In genomic region chr22:23142546-23143105, GRCh38 we compare ENCODE assay signal across 9 cellular contexts. TPM values are rescaled to one million over a fixed set of nuclear protein-coding genes. Genes with fewer than 3 reads are reported as not detected.
A peak's percentile ranks its signal among the peaks of the same experiment; 100 is the strongest.
DNase-seq lines count a peak whose midpoint lies in the region; ATAC-seq, FAIRE-seq and TF ChIP-seq lines count a peak whose summit lies in the region.
"Had no signal": no experiment of that assay in that cellular context is flagged by ENCODE, and none has a peak within 500 bp of the region (broad histone marks: within the 10 kb centered on the region; RNA-seq: fewer than 3 reads in every experiment).

No MANE protein-coding gene starts in this region.

- peak overlapping the region; percentile 85 for H3K4me3 Mint-ChIP-seq in HFFc6

- H3K27ac Mint-ChIP-seq in HFFc6 = peak overlapping the region; percentile 94

- DNase-seq in HFFc6 (no peak), brain microvascular endothelial cell (no peak), GM19239 (ENCODE audit: insufficient read length, low spot score) (no peak), NCI-H1048 (lab: John Stamatoyannopoulos, UW) (no peak)
- DNase-seq in stimulated activated CD4-positive, alpha-beta T cell treated with anti-CD3 and anti-CD28 coated beads, Interleukin-4, amount 100 ng/mL, for 4 hours = no peak

- H3K4me1 ChIP-seq in mucosa of rectum (ENCODE audit: control insufficient read depth in 2 of 2, insufficient read depth in 2 of 2, low read length in 2 of 2) = peaks cover 22 to 31% of the 10 kb centered on the region in 2 donors

- peaks cover 44% of the 10 kb centered on the region for H3K4me1 Mint-ChIP-seq in HFFc6 (ENCODE audit: low read depth)

- no peaks in the 10 kb centered on the region for H3K36me3 Mint-ChIP-seq in HFFc6 (ENCODE audit: low read depth)

- peaks cover 3% of the 10 kb centered on the region for H3K27me3 ChIP-seq in brain microvascular endothelial cell (replicated peaks)
- no peaks in the 10 kb centered on the region for H3K27me3 ChIP-seq in mucosa of rectum (ENCODE audit: control insufficient read depth in 2 of 2, insufficient read depth in 2 of 2, low read length in 2 of 2)

- H3K27ac ChIP-seq in 22Rv1 (peak overlapping the region; percentile 76), brain microvascular endothelial cell (peak overlapping the region; percentile 48), mucosa of rectum (ENCODE audit: low read depth in 2 of 2, low read length in 2 of 2) (peak overlapping the region; percentile 88 to 93)

- no peak for TF ChIP-seq CTCF in 22Rv1 (IDR thresholded peaks at IDR 0.05)
- no peak for TF ChIP-seq CTCF in HFFc6 (IDR thresholded peaks at IDR 0.05)
- TF ChIP-seq CTCF in brain microvascular endothelial cell (IDR thresholded peaks at IDR 0.05; ENCODE audit: low read depth, low read length, missing control alignments) = no peak

- H3K4me3 ChIP-seq in brain microvascular endothelial cell (ENCODE audit: low read depth, low read length) (no peak overlapping the region), mucosa of rectum (ENCODE audit: low read length in 2 of 2) (peak overlapping the region; percentile 60 to 65)

- FAIRE-seq in GM19239 (lab: Jason Lieb, UNC) = no peak

- in situ Hi-C loops in brain microvascular endothelial cell (cut with HindIII; ENCODE audit: low pct_ligation_motif_present, low sequenced_read_pairs) = no loop called here

- H3K9ac ChIP-seq in mucosa of rectum (ENCODE audit: low read depth in 1 of 2, low read length in 2 of 2) = peak overlapping the region in 1 of 2 donors; percentile 67

- H3K36me3 ChIP-seq in brain microvascular endothelial cell (replicated peaks) = peaks cover 3% of the 10 kb centered on the region
- no peaks in the 10 kb centered on the region for H3K36me3 ChIP-seq in mucosa of rectum (ENCODE audit: control insufficient read depth in 2 of 2, insufficient read depth in 2 of 2, low read length in 2 of 2)

- no peaks in the 10 kb centered on the region for H3K9me3 Mint-ChIP-seq in HFFc6

- no peaks in the 10 kb centered on the region for H3K9me3 ChIP-seq in mucosa of rectum (ENCODE audit: control insufficient read depth in 2 of 2, low read length in 2 of 2)

- no peak for ATAC-seq in HG03354 (IDR thresholded peaks at IDR 0.05; ENCODE audit: poor library complexity, severe bottlenecking, unreplicated experiment)

- peaks cover 3% of the 10 kb centered on the region for H3K27me3 Mint-ChIP-seq in HFFc6 (ENCODE audit: insufficient read depth)

RNA-seq across cellular contexts. Expression of gene RSPH14, which starts 0.8 kb away (rescaled TPM):
- total RNA-seq in HFFc6 (2021; fragmentation: NEBNext Ultra II Directional; extraction: Animal tissue kit (Norgen Biotek cat#: 25700)) = not detected
- total RNA-seq: LHCN-M2 had no signal

RNA-seq across cellular contexts. Expression of gene RAB36, which starts 2.7 kb away (rescaled TPM):
- total RNA-seq in HFFc6 (2021; fragmentation: NEBNext Ultra II Directional; extraction: Animal tissue kit (Norgen Biotek cat#: 25700)) = 1 to 10 TPM; 5.4 to 7.1 (median 6.3) TPM

RNA-seq across cellular contexts. Expression of gene BCR, which starts 37.7 kb away (rescaled TPM):
- 10 to 100 TPM; 28.0 to 41.3 (median 31.3) TPM for total RNA-seq in HFFc6 (2021; fragmentation: NEBNext Ultra II Directional; extraction: Animal tissue kit (Norgen Biotek cat#: 25700))
